In the genomic region with DNA sequence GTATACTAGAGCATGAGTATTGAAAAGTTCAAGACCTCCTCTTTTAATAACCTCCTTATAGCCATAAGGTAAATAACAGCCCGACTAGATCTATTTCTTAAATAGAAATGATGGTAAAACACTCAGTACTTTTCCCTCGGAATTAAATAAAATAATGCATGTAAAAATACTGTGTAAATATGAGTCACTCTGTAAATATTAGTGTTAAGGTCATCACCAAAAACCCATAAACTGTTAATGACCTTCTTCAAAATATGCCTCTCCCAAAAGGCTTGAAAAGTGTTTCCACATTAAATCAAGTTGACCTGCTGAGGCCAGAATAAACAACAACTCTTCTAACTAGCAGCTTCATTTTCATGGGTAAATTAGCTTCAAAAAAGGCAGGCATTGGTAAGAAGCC, we compare ENCODE assay signal across 12 cellular contexts. TPM values are rescaled to one million over a fixed set of nuclear protein-coding genes. Genes with fewer than 3 reads are reported as not detected.
A peak's percentile ranks its signal among the peaks of the same experiment; 100 is the strongest.
DNase-seq lines count a peak whose midpoint lies in the region; ATAC-seq and TF ChIP-seq lines count a peak whose summit lies in the region.
"Had no signal": no experiment of that assay in that cellular context is flagged by ENCODE, and none has a peak within 500 bp of the region (broad histone marks: within the 10 kb centered on the region; RNA-seq: fewer than 3 reads in every experiment).

No MANE protein-coding gene starts in this region.

- TF ChIP-seq POLR2A in esophagus squamous epithelium (IDR thresholded peaks at IDR 0.05), result no peak
- no peak for TF ChIP-seq POLR2A in prostate gland (IDR thresholded peaks at IDR 0.05)

- no peaks in the 10 kb centered on the region for H3K36me3 Mint-ChIP-seq in endodermal cell (ENCODE audit: low read depth)
- H3K36me3 Mint-ChIP-seq in activated CD8-positive, alpha-beta T cell treated with anti-CD3 and anti-CD28 coated beads for 36 hours (ENCODE audit: low read depth), result no peaks in the 10 kb centered on the region
- H3K36me3 Mint-ChIP-seq: activated naive CD4-positive, alpha-beta T cell treated with anti-CD3 and anti-CD28 coated beads, Interleukin-2, amount 50 U/mL, for 24 hours had no signal

- H3K36me3 ChIP-seq in esophagus squamous epithelium (no peaks in the 10 kb centered on the region), prostate gland (no peaks in the 10 kb centered on the region), endodermal cell (ENCODE audit: control insufficient read depth, insufficient read depth, low read length) (no peaks in the 10 kb centered on the region)
- H3K36me3 ChIP-seq: transverse colon had no signal

- no peak overlapping the region for H3K27ac Mint-ChIP-seq in endodermal cell
- H3K27ac Mint-ChIP-seq in activated CD8-positive, alpha-beta T cell treated with anti-CD3 and anti-CD28 coated beads for 36 hours, result no peak overlapping the region
- H3K27ac Mint-ChIP-seq: activated naive CD4-positive, alpha-beta T cell treated with anti-CD3 and anti-CD28 coated beads, Interleukin-2, amount 50 U/mL, for 24 hours had no signal

- intact Hi-C loops in esophagus squamous epithelium (cut with DNase I), result no loop called here
- intact Hi-C loops in prostate gland (cut with DNase I), result no loop called here
- intact Hi-C loops in activated CD8-positive, alpha-beta T cell treated with anti-CD3 and anti-CD28 coated beads for 36 hours (cut with micrococcal nuclease), result no loop called here

- POLR2A ChIA-PET in activated CD8-positive, alpha-beta T cell treated with anti-CD3 and anti-CD28 coated beads for 36 hours (lab: Charles Lee), result no interaction called here

- H3K27ac ChIP-seq in esophagus squamous epithelium (peak overlapping the region; percentile 15 to 89 (median 88)), prostate gland (peak overlapping the region; percentile 13 to 67), endodermal cell (ENCODE audit: low read depth, low read length) (no peak overlapping the region)
- H3K27ac ChIP-seq: psoas muscle, transverse colon had no signal

- H3K27me3 Mint-ChIP-seq in endodermal cell (ENCODE audit: insufficient read depth), result peaks cover 20% of the 10 kb centered on the region
- peaks cover 3% of the 10 kb centered on the region for H3K27me3 Mint-ChIP-seq in activated CD8-positive, alpha-beta T cell treated with anti-CD3 and anti-CD28 coated beads for 36 hours
- H3K27me3 Mint-ChIP-seq: activated naive CD4-positive, alpha-beta T cell treated with anti-CD3 and anti-CD28 coated beads, Interleukin-2, amount 50 U/mL, for 24 hours had no signal

- 17 to 43% methylated on average over 2 of the region's 2 CpGs for WGBS in esophagus squamous epithelium, 2 donors
- WGBS in prostate gland, result 22% methylated on average over 2 of the region's 2 CpGs
- 80% methylated on average over 1 of the region's 2 CpGs; no CpG with 5 or more reads in 1 of the 2 experiments for WGBS in endodermal cell (ENCODE audit: insufficient coverage in 1 of 2, insufficient read length in 1 of 2), 2 experiments

- TF ChIP-seq CTCF in esophagus squamous epithelium (IDR thresholded peaks at IDR 0.05) (no peak), prostate gland (IDR thresholded peaks at IDR 0.05) (no peak), endodermal cell (conservative IDR thresholded peaks at IDR 0.05) (no peak)
- no peak for TF ChIP-seq CTCF in activated CD8-positive, alpha-beta T cell treated with anti-CD3 and anti-CD28 coated beads for 36 hours (IDR thresholded peaks at IDR 0.05)

- DNase-seq in H4 (ENCODE audit: low spot score), result peak; percentile 42
- DNase-seq in SHP77 (lab: John Stamatoyannopoulos, UW), result peak; percentile 41 to 54
- no peak for DNase-seq in esophagus squamous epithelium (lab: John Stamatoyannopoulos, UW)
- DNase-seq in prostate gland (ENCODE audit: low spot score), result no peak
- no peak for DNase-seq in stimulated activated CD4-positive, alpha-beta T cell treated with anti-CD3 and anti-CD28 coated beads, Interleukin-2, amount 100 ng/mL, for 24 hours
- DNase-seq in iPS-NIHi11 (ENCODE audit: low spot score), result no peak
- no peak for DNase-seq in endodermal cell
- DNase-seq in activated CD8-positive, alpha-beta T cell treated with anti-CD3 and anti-CD28 coated beads for 36 hours, result no peak
- DNase-seq: activated CD4-positive, alpha-beta T cell treated with anti-CD3 and anti-CD28 coated beads for 4 hours; psoas muscle; transverse colon had no signal

- H3K4me3 ChIP-seq in esophagus squamous epithelium, result no peak overlapping the region
- no peak overlapping the region for H3K4me3 ChIP-seq in prostate gland
- H3K4me3 ChIP-seq in endodermal cell (ENCODE audit: low read length), result no peak overlapping the region
- H3K4me3 ChIP-seq: psoas muscle, transverse colon had no signal

- H3K4me1 Mint-ChIP-seq in endodermal cell, result no peaks in the 10 kb centered on the region
- H3K4me1 Mint-ChIP-seq in activated CD8-positive, alpha-beta T cell treated with anti-CD3 and anti-CD28 coated beads for 36 hours (ENCODE audit: low read depth), result peaks cover 8% of the 10 kb centered on the region
- H3K4me1 Mint-ChIP-seq: activated naive CD4-positive, alpha-beta T cell treated with anti-CD3 and anti-CD28 coated beads, Interleukin-2, amount 50 U/mL, for 24 hours had no signal

- H3K9me3 ChIP-seq in esophagus squamous epithelium, result no peaks in the 10 kb centered on the region
- no peaks in the 10 kb centered on the region for H3K9me3 ChIP-seq in prostate gland
- no peaks in the 10 kb centered on the region for H3K9me3 ChIP-seq in endodermal cell (ENCODE audit: control insufficient read depth, low read length)
- H3K9me3 ChIP-seq: psoas muscle, transverse colon had no signal

- CTCF ChIA-PET in activated CD8-positive, alpha-beta T cell treated with anti-CD3 and anti-CD28 coated beads for 36 hours (lab: Charles Lee), result no interaction called here

- H3K4me1 ChIP-seq in esophagus squamous epithelium (peaks cover 15 to 38% (median 25%) of the 10 kb centered on the region in 3 donors), prostate gland (replicated peaks) (no peaks in the 10 kb centered on the region), endodermal cell (ENCODE audit: control insufficient read depth, insufficient read depth, low read length) (no peaks in the 10 kb centered on the region)
- H3K4me1 ChIP-seq: psoas muscle had no signal

- H3K27me3 ChIP-seq in esophagus squamous epithelium, result no peaks in the 10 kb centered on the region
- H3K27me3 ChIP-seq in prostate gland (replicated peaks; ENCODE audit: insufficient read depth), result no peaks in the 10 kb centered on the region
- no peaks in the 10 kb centered on the region for H3K27me3 ChIP-seq in endodermal cell (ENCODE audit: control insufficient read depth, insufficient read depth, low read length, poor library complexity, severe bottlenecking)
- H3K27me3 ChIP-seq: transverse colon had no signal

- H3K4me3 Mint-ChIP-seq in endodermal cell, result no peak overlapping the region
- H3K4me3 Mint-ChIP-seq in activated CD8-positive, alpha-beta T cell treated with anti-CD3 and anti-CD28 coated beads for 36 hours, result no peak overlapping the region
- H3K4me3 Mint-ChIP-seq: activated naive CD4-positive, alpha-beta T cell treated with anti-CD3 and anti-CD28 coated beads, Interleukin-2, amount 50 U/mL, for 24 hours had no signal

- no peaks in the 10 kb centered on the region for H3K9me3 Mint-ChIP-seq in endodermal cell
- H3K9me3 Mint-ChIP-seq in activated CD8-positive, alpha-beta T cell treated with anti-CD3 and anti-CD28 coated beads for 36 hours, result no peaks in the 10 kb centered on the region
- H3K9me3 Mint-ChIP-seq: activated naive CD4-positive, alpha-beta T cell treated with anti-CD3 and anti-CD28 coated beads, Interleukin-2, amount 50 U/mL, for 24 hours had no signal

- H3K9ac ChIP-seq in endodermal cell (ENCODE audit: extremely low read depth, low read length, poor library complexity, severe bottlenecking), result no peak overlapping the region

- ATAC-seq in activated CD8-positive, alpha-beta T cell treated with anti-CD3 and anti-CD28 coated beads for 36 hours, result no peak
- ATAC-seq: psoas muscle had no signal

RNA-seq across cellular contexts. Expression of gene BZW1, which starts 25.3 kb away (rescaled TPM):
- 327 and 428 TPM in 2 replicates for total RNA-seq in H4 (2014; rRNA removed; shearing (Covaris generic))
- total RNA-seq in esophagus squamous epithelium, result 100 to 1,000 TPM; 129 to 303 (median 251) TPM
- total RNA-seq in prostate gland, result 100 to 1,000 TPM; 219 to 232 TPM
- 100 to 1,000 TPM; 314 to 323 TPM for total RNA-seq in endodermal cell
- polyA plus RNA-seq in endodermal cell (2013, experiment 1 of 2), result 259 TPM
- polyA plus RNA-seq in endodermal cell (2013, experiment 2 of 2), result 257 TPM
- total RNA-seq in activated CD8-positive, alpha-beta T cell treated with anti-CD3 and anti-CD28 coated beads for 36 hours, result 100 to 1,000 TPM; 423 to 442 TPM

Comparison
In these comparisons a context has a peak if more than half of its experiments do, and no peak if none do; other contexts are left out.
1. DNase-seq: peak in H4 (single experiment) and SHP77 (2 of 2); none in esophagus squamous epithelium (single experiment), prostate gland (single experiment), stimulated activated CD4-positive, alpha-beta T cell treated with anti-CD3 and anti-CD28 coated beads, Interleukin-2, amount 100 ng/mL, for 24 hours (0 of 2), iPS-NIHi11 (single experiment), endodermal cell (single experiment) and activated CD8-positive, alpha-beta T cell treated with anti-CD3 and anti-CD28 coated beads for 36 hours (single experiment).